ENCODE assay signal across 21 cellular contexts in the genomic region with DNA sequence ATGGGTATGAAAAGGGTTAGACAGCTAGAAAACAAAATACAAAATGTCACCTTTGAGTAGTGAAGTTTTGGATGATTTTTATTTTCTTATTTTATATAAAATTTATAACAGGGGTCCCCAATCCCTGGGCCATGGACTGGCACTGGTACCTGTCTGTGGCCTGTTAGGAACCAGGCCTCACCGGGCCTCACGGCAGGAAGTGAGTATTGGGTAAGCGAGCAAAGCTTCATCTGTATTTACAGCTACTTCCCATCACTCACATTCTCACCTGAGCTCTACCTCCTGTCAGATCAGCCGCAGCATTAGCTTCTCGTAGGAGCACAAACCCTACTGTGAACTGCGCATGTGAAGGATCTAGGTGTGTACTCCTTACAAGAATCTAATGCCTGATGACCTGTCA.
DNase-seq lines count a peak whose midpoint lies in the region; ATAC-seq, FAIRE-seq and TF ChIP-seq lines count a peak whose summit lies in the region.
"Had no signal": no experiment of that assay in that cellular context is flagged by ENCODE, and none has a peak within 500 bp of the region (broad histone marks: within the 10 kb centered on the region; RNA-seq: fewer than 3 reads in every experiment).

No MANE protein-coding gene starts in this region.

- H3K18ac ChIP-seq in IMR-90 (ENCODE audit: low read depth, low read length), result peak overlapping the region; percentile 60

- no peak overlapping the region for H3K23ac ChIP-seq in IMR-90 (ENCODE audit: low read depth, low read length)

- H4K20me1 ChIP-seq in IMR-90 (ENCODE audit: insufficient read depth, low read length), result no peaks in the 10 kb centered on the region

- TF ChIP-seq RAD21 in A549 (conservative IDR thresholded peaks at IDR 0.05 in 1 of 2, IDR thresholded peaks at IDR 0.05 in 1 of 2) (no peak), IMR-90 (IDR thresholded peaks at IDR 0.05; ENCODE audit: low read length) (no peak)

- no peaks in the 10 kb centered on the region for H3K9me3 ChIP-seq in A549
- H3K9me3 ChIP-seq in IMR-90 (ENCODE audit: control insufficient read depth, insufficient read depth, low read length), result no peaks in the 10 kb centered on the region
- H3K9me3 ChIP-seq in esophagus muscularis mucosa, result no peaks in the 10 kb centered on the region
- H3K9me3 ChIP-seq: lower lobe of right lung had no signal

- H4K5ac ChIP-seq in IMR-90 (ENCODE audit: low read depth, low read length), result peak overlapping the region; percentile 40; the same call in 1 of the 2 replicates

- intact Hi-C loops in IMR-90 (cut with micrococcal nuclease) (no loop called here), esophagus muscularis mucosa (cut with DNase I) (no loop called here)

- in situ Hi-C loops in IMR-90 (cut with MboI; ENCODE audit: low sequenced_read_pairs), result no loop called here

- TF ChIP-seq EP300 in A549 (IDR thresholded peaks at IDR 0.05) (no peak), esophagus muscularis mucosa (IDR thresholded peaks at IDR 0.05) (no peak)

- H3K4me1 ChIP-seq in A549 (peaks cover 33% of the 10 kb centered on the region), IMR-90 (ENCODE audit: control insufficient read depth, insufficient read depth, low read length) (peaks cover 15% of the 10 kb centered on the region), esophagus muscularis mucosa (peaks cover 3 to 36% (median 33%) of the 10 kb centered on the region in 4 donors), rectal smooth muscle tissue (ENCODE audit: control insufficient read depth, insufficient read depth, low read length) (peaks cover 21% of the 10 kb centered on the region)

- no peak overlapping the region for H2AK9ac ChIP-seq in IMR-90 (replicated peaks; ENCODE audit: low read depth, low read length, poor library complexity)

- H2BK20ac ChIP-seq in IMR-90 (ENCODE audit: low read depth, low read length), result peak overlapping the region; percentile 87

- peak overlapping the region; percentile 8 for H2AFZ ChIP-seq in IMR-90 (replicated peaks; ENCODE audit: low read length, poor library complexity)

- H3K4me2 ChIP-seq in A549 (peak overlapping the region; percentile 82), IMR-90 (ENCODE audit: low read depth, low read length) (no peak overlapping the region)

- TF ChIP-seq POLR2A in A549 (IDR thresholded peaks at IDR 0.05; ENCODE audit: low read length) (no peak), IMR-90 (IDR thresholded peaks at IDR 0.05; ENCODE audit: low read depth, low read length) (no peak), esophagus muscularis mucosa (IDR thresholded peaks at IDR 0.05; ENCODE audit: low read depth) (no peak)

- peak overlapping the region; percentile 58; the same call in 1 of the 2 replicates for H3K14ac ChIP-seq in IMR-90 (replicated peaks; ENCODE audit: low read depth, low read length)

- peaks cover 18% of the 10 kb centered on the region for H3K9me1 ChIP-seq in IMR-90 (ENCODE audit: insufficient read depth, low read length)

- CTCF ChIA-PET in A549 (lab: Yijun Ruan, JAX), result interaction anchor here (0.6 to 3.0 kb wide), 6 partner anchors 8 to 1669 kb away, joined by 3 to 13 read pairs (median 4); no protein-coding TSS in a partner anchor
- CTCF ChIA-PET in IMR-90 (lab: Yijun Ruan, JAX), result no interaction called here

- H3K4ac ChIP-seq in IMR-90 (ENCODE audit: low read depth, low read length), result peak overlapping the region; percentile 83

- 95% methylated on average over 6 of the region's 6 CpGs for WGBS in A549 (ENCODE audit: missing lambda C conversion rate)
- no CpG with 5 or more reads among the region's 6 CpGs for WGBS in IMR-90 (ENCODE audit: extremely low coverage in 2 of 2, insufficient read length in 1 of 2), 2 experiments
- 92% methylated on average over 6 of the region's 6 CpGs for WGBS in esophagus muscularis mucosa

- H3K56ac ChIP-seq in IMR-90 (ENCODE audit: extremely low read depth, insufficient read depth, low read length), result no peak overlapping the region

- dilution Hi-C loops in IMR-90 (cut with HindIII; ENCODE audit: low sequenced_read_pairs, unreplicated experiment), result no loop called here

- H2BK120ac ChIP-seq in IMR-90 (ENCODE audit: low read depth, low read length), result peak overlapping the region; percentile 79

- no peak for ATAC-seq in A549
- no peak for ATAC-seq in IMR-90 (ENCODE audit: low read depth)
- ATAC-seq in GM21529 (IDR thresholded peaks at IDR 0.05; ENCODE audit: unreplicated experiment), result no peak
- ATAC-seq: activated CD8-positive, alpha-beta T cell treated with anti-CD3 and anti-CD28 coated beads for 36 hours; activated T-cell treated with anti-CD3 and anti-CD28 coated beads, Interleukin-2, amount 50 U/mL, for 4 hours had no signal

- peak overlapping the region; percentile 81 to 86 for H3K27ac ChIP-seq in A549
- peak overlapping the region; percentile 76 for H3K27ac ChIP-seq in IMR-90 (ENCODE audit: insufficient read depth, low read length)
- peak overlapping the region; percentile 81 to 86 (median 85) for H3K27ac ChIP-seq in esophagus muscularis mucosa (replicated peaks in 1 of 4)
- peak overlapping the region; percentile 63 for H3K27ac ChIP-seq in rectal smooth muscle tissue (ENCODE audit: low read depth, low read length)
- H3K27ac ChIP-seq: dorsolateral prefrontal cortex, HL-60, lower lobe of right lung had no signal

- H3K4me3 ChIP-seq in A549, result no peak overlapping the region
- H3K4me3 ChIP-seq in IMR-90 (ENCODE audit: insufficient read depth, low read depth, low read length), result no peak overlapping the region
- no peak overlapping the region for H3K4me3 ChIP-seq in esophagus muscularis mucosa
- H3K4me3 ChIP-seq in rectal smooth muscle tissue (ENCODE audit: low read length), result no peak overlapping the region
- H3K4me3 ChIP-seq: dorsolateral prefrontal cortex, lower lobe of right lung had no signal

- peak overlapping the region; percentile 76; the same call in 1 of the 2 replicates for H4K91ac ChIP-seq in IMR-90 (ENCODE audit: insufficient read depth, low read depth, low read length)

- DNase-seq in A549 (ENCODE audit: low read depth in 1 of 2, low spot score in 1 of 2), result no peak
- DNase-seq in IMR-90, result no peak
- DNase-seq in esophagus muscularis mucosa (ENCODE audit: extremely low spot score), result peak; percentile 74
- no peak for DNase-seq in Kasumi-1 (lab: John Stamatoyannopoulos, UW)
- DNase-seq in putamen (ENCODE audit: low spot score), result no peak
- DNase-seq in superior temporal gyrus (ENCODE audit: extremely low spot score), result no peak
- DNase-seq: activated B cell treated with CpG ODN at 0.5 μM for 24 hours; activated CD8-positive, alpha-beta T cell treated with anti-CD3 and anti-CD28 coated beads for 36 hours; activated naive CD4-positive, alpha-beta T cell treated with anti-CD3 and anti-CD28 coated beads for 36 hours; activated T-cell treated with anti-CD3 and anti-CD28 coated beads, Interleukin-2, amount 50 U/mL, for 4 hours; CD4-positive, CD25-positive, alpha-beta regulatory T cell; central memory CD4-positive, alpha-beta T cell; dorsolateral prefrontal cortex; islet precursor cell; lower lobe of right lung; NCI-H1436; NCI-H524 treated with DMSO at 0.1 percent for 48 hours; RPMI8226 had no signal

- no peak for TF ChIP-seq CTCF in A549 (IDR thresholded peaks at IDR 0.05)
- TF ChIP-seq CTCF in IMR-90 (conservative IDR thresholded peaks at IDR 0.05; ENCODE audit: low read depth, low read length), result no peak
- no peak for TF ChIP-seq CTCF in esophagus muscularis mucosa (IDR thresholded peaks at IDR 0.05)

- H3K27me3 ChIP-seq in IMR-90 (ENCODE audit: control insufficient read depth, insufficient read depth, low read length) (no peaks in the 10 kb centered on the region; the same call in 1 of the 2 replicates), esophagus muscularis mucosa (no peaks in the 10 kb centered on the region), rectal smooth muscle tissue (ENCODE audit: control insufficient read depth, insufficient read depth, low read length) (no peaks in the 10 kb centered on the region)

- H2BK15ac ChIP-seq in IMR-90 (ENCODE audit: low read depth, low read length), result peak overlapping the region; percentile 83; the same call in 2 of the 3 replicates

- no peak for FAIRE-seq in A549 (lab: Jason Lieb, UNC)

- no peaks in the 10 kb centered on the region for H3K79me1 ChIP-seq in IMR-90 (ENCODE audit: low read depth in 1 of 2, low read length in 2 of 2)

- H3K9ac ChIP-seq in IMR-90 (ENCODE audit: low read depth, low read length) (no peak overlapping the region), rectal smooth muscle tissue (ENCODE audit: low read length) (no peak overlapping the region)

- POLR2A ChIA-PET in A549 (lab: Yijun Ruan, JAX), result interaction anchor here (0.8 kb wide), 1 partner anchor 756 kb away, joined by 3 read pairs; a partner anchor contains a TSS
- POLR2A ChIA-PET in IMR-90 (lab: Charles Lee; ENCODE audit: unreplicated experiment), result no interaction called here

- H2BK5ac ChIP-seq in IMR-90 (ENCODE audit: low read depth, low read length, poor library complexity, severe bottlenecking), result peak overlapping the region; percentile 63

- BruUV-seq in IMR-90 (replicated peaks; lab: Mats Ljungman, UMichigan), result no TSS peak

- H3K36me3 ChIP-seq in IMR-90 (ENCODE audit: control insufficient read depth, insufficient read depth, low read length), result no peaks in the 10 kb centered on the region
- H3K36me3 ChIP-seq in esophagus muscularis mucosa, result no peaks in the 10 kb centered on the region
- no peaks in the 10 kb centered on the region for H3K36me3 ChIP-seq in rectal smooth muscle tissue (ENCODE audit: control insufficient read depth, insufficient read depth, low read length)
- H3K36me3 ChIP-seq: lower lobe of right lung had no signal

- peak overlapping the region; percentile 85 for H2AK5ac ChIP-seq in IMR-90 (ENCODE audit: low read depth, low read length)

- H4K8ac ChIP-seq in IMR-90 (ENCODE audit: low read depth in 2 of 2, low read length in 2 of 2), result peak overlapping the region; percentile 58 to 65

TF ChIP-seq in A549, 52 proteins besides CTCF, POLR2A, EP300 and RAD21 (continues in another document):
- TF ChIP-seq, protein P1, sequence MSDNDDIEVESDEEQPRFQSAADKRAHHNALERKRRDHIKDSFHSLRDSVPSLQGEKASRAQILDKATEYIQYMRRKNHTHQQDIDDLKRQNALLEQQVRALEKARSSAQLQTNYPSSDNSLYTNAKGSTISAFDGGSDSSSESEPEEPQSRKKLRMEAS (IDR thresholded peaks at IDR 0.05), result no peak
- TF ChIP-seq NPAS2 (CRISPR knock-in tag; IDR thresholded peaks at IDR 0.05; ENCODE audit: borderline replicate concordance), result no peak
- no peak for TF ChIP-seq BHLHE40 (IDR thresholded peaks at IDR 0.05; ENCODE audit: low read depth, low read length)
- no peak for TF ChIP-seq NFE2L2 (conservative IDR thresholded peaks at IDR 0.05; ENCODE audit: low read length)

TF ChIP-seq in IMR-90, 13 proteins besides CTCF, POLR2A, EP300 and RAD21 (continues in another document):
- TF ChIP-seq MXI1 (IDR thresholded peaks at IDR 0.05; ENCODE audit: borderline replicate concordance, low read depth, low read length), result no peak
- no peak for TF ChIP-seq CEBPB (IDR thresholded peaks at IDR 0.05; ENCODE audit: low read depth, low read length)
- TF ChIP-seq BHLHE40 (IDR thresholded peaks at IDR 0.05; ENCODE audit: low read depth, low read length), result no peak
- no peak for TF ChIP-seq RFX5 (IDR thresholded peaks at IDR 0.05; ENCODE audit: low read depth, low read length)
- no peak for TF ChIP-seq CHD1 (IDR thresholded peaks at IDR 0.05; ENCODE audit: low read depth, low read length)
- TF ChIP-seq NFE2L2 (IDR thresholded peaks at IDR 0.05; ENCODE audit: low read depth, low read length), result no peak
- TF ChIP-seq MAFK (IDR thresholded peaks at IDR 0.05; ENCODE audit: low read depth, low read length), result no peak
